ENCODE assay signal across 21 cellular contexts in genomic region chr7:111495173-111495572, GRCh38.
DNase-seq lines count a peak whose midpoint lies in the region; ATAC-seq, FAIRE-seq and TF ChIP-seq lines count a peak whose summit lies in the region.
"Had no signal": no experiment of that assay in that cellular context is flagged by ENCODE, and none has a peak within 500 bp of the region (broad histone marks: within the 10 kb centered on the region; RNA-seq: fewer than 3 reads in every experiment).

No MANE protein-coding gene starts in this region.

- TF ChIP-seq CTCF in A549 (IDR thresholded peaks at IDR 0.05) (no peak), K562 (IDR thresholded peaks at IDR 0.05 in 2 of 3, conservative IDR thresholded peaks at IDR 0.05 in 1 of 3; ENCODE audit: insufficient read depth in 2 of 3, low read depth in 1 of 3, low read length in 3 of 3) (no peak), osteoblast (IDR thresholded peaks at IDR 0.05; ENCODE audit: extremely low read depth, low read depth, low read length) (no peak)
- no peak for TF ChIP-seq CTCF in CD4-positive, alpha-beta T cell (IDR thresholded peaks at IDR 0.05)

- no peaks in the 10 kb centered on the region for H3K27me3 ChIP-seq in K562 (ENCODE audit: control insufficient read depth in 2 of 2, insufficient read depth in 2 of 2, low read length in 2 of 2)
- no peaks in the 10 kb centered on the region for H3K27me3 ChIP-seq in osteoblast (ENCODE audit: insufficient read depth, low read length)
- no peaks in the 10 kb centered on the region for H3K27me3 ChIP-seq in CD4-positive, alpha-beta T cell (ENCODE audit: control insufficient read depth, insufficient read depth, low read length)
- H3K27me3 ChIP-seq: BE2C, BLaER1 had no signal

- no peaks in the 10 kb centered on the region for H3K9me1 ChIP-seq in K562 (ENCODE audit: control insufficient read depth, insufficient read depth, low read length)

- H3K9me3 Mint-ChIP-seq in CD4-positive, alpha-beta T cell, result no peaks in the 10 kb centered on the region
- H3K9me3 Mint-ChIP-seq: CD4-positive, CD25-positive, alpha-beta regulatory T cell; CD8-positive, alpha-beta T cell had no signal

- H2AFZ ChIP-seq in K562 (ENCODE audit: low read depth, low read length) (no peak overlapping the region), osteoblast (ENCODE audit: low read length) (no peak overlapping the region)

- peaks cover 13% of the 10 kb centered on the region for H3K36me3 Mint-ChIP-seq in CD4-positive, alpha-beta T cell (ENCODE audit: low read depth)
- H3K36me3 Mint-ChIP-seq: CD14-positive monocyte had no signal

- peaks cover 10% of the 10 kb centered on the region; the same call in 1 of the 3 replicates for H3K9me3 ChIP-seq in A549
- peaks cover 4% of the 10 kb centered on the region; the same call in 1 of the 2 replicates for H3K9me3 ChIP-seq in K562 (replicated peaks; ENCODE audit: control insufficient read depth, insufficient read depth, low read depth, low read length)
- no peaks in the 10 kb centered on the region for H3K9me3 ChIP-seq in osteoblast (ENCODE audit: low read depth, low read length)
- H3K9me3 ChIP-seq in CD4-positive, alpha-beta T cell (ENCODE audit: control insufficient read depth, low read length), result no peaks in the 10 kb centered on the region
- H3K9me3 ChIP-seq: Caco-2 had no signal

- no peaks in the 10 kb centered on the region for H3K36me3 ChIP-seq in K562 (ENCODE audit: control insufficient read depth, insufficient read depth, low read length)
- no peaks in the 10 kb centered on the region for H3K36me3 ChIP-seq in osteoblast (ENCODE audit: insufficient read depth, low read length)
- H3K36me3 ChIP-seq: BE2C, BLaER1 had no signal

- no TSS peak for BruUV-seq in K562 (replicated peaks; lab: Mats Ljungman, UMichigan)

- H3K9ac ChIP-seq in K562 (ENCODE audit: insufficient read depth in 1 of 2, low read depth in 2 of 2, low read length in 2 of 2), result no peak overlapping the region
- H3K9ac ChIP-seq: BLaER1 had no signal

- TF ChIP-seq EP300 in A549 (IDR thresholded peaks at IDR 0.05), result no peak
- no peak for TF ChIP-seq EP300 in K562 (IDR thresholded peaks at IDR 0.05; ENCODE audit: low read length)

- H3K4me1 ChIP-seq in A549 (peaks cover 34% of the 10 kb centered on the region), K562 (replicated peaks in 1 of 2; ENCODE audit: control insufficient read depth in 2 of 2, insufficient read depth in 2 of 2, low read length in 2 of 2) (no peaks in the 10 kb centered on the region), osteoblast (ENCODE audit: insufficient read depth, low read length) (peaks cover 4% of the 10 kb centered on the region)
- H3K4me1 ChIP-seq: BLaER1, Caco-2 had no signal

- H3K4me1 Mint-ChIP-seq in CD4-positive, alpha-beta T cell (ENCODE audit: low read depth), result peaks cover 14% of the 10 kb centered on the region
- H3K4me1 Mint-ChIP-seq: CD14-positive monocyte had no signal

- H3K27me3 Mint-ChIP-seq in CD4-positive, alpha-beta T cell, result no peaks in the 10 kb centered on the region
- H3K27me3 Mint-ChIP-seq: CD4-positive, CD25-positive, alpha-beta regulatory T cell had no signal

- H4K20me1 ChIP-seq in K562 (replicated peaks; ENCODE audit: control insufficient read depth, insufficient read depth, low read length), result no peaks in the 10 kb centered on the region
- no peaks in the 10 kb centered on the region for H4K20me1 ChIP-seq in osteoblast (ENCODE audit: insufficient read depth, low read length)
- H4K20me1 ChIP-seq: BLaER1 had no signal

- in situ Hi-C loops in K562 (cut with MboI), result loop anchor here (5.0 kb wide), 1 partner anchor 408 kb away; no protein-coding TSS in a partner anchor

- H3K4me3 Mint-ChIP-seq in CD4-positive, alpha-beta T cell, result no peak overlapping the region
- H3K4me3 Mint-ChIP-seq: CD14-positive monocyte; CD4-positive, CD25-positive, alpha-beta regulatory T cell; CD8-positive, alpha-beta T cell had no signal

- H3K79me2 ChIP-seq in K562 (ENCODE audit: control insufficient read depth, insufficient read depth, low read length) (no peaks in the 10 kb centered on the region), osteoblast (ENCODE audit: insufficient read depth, low read length) (no peaks in the 10 kb centered on the region)

- peak overlapping the region in 1 of 2 experiments; percentile 72; a peak in 2 of 6 replicates for H3K27ac ChIP-seq in A549
- no peak overlapping the region for H3K27ac ChIP-seq in K562 (ENCODE audit: extremely low read depth, low read depth, low read length)
- no peak overlapping the region for H3K27ac ChIP-seq in osteoblast (ENCODE audit: low read depth, low read length)
- H3K27ac ChIP-seq in CD4-positive, alpha-beta T cell (ENCODE audit: low read depth, low read length), result no peak overlapping the region
- H3K27ac ChIP-seq: 22Rv1, BLaER1 had no signal

- no peak for TF ChIP-seq POLR2A in A549 (IDR thresholded peaks at IDR 0.05; ENCODE audit: low read length)
- no peak for TF ChIP-seq POLR2A in K562 (conservative IDR thresholded peaks at IDR 0.05)

- FAIRE-seq in A549 (lab: Jason Lieb, UNC) (peak; percentile 67), K562 (lab: Jason Lieb, UNC) (no peak)
- FAIRE-seq: D721Med, G401.6, GM12891, GM19239 had no signal

- POLR2A ChIA-PET in A549 (lab: Yijun Ruan, JAX), result no interaction called here
- POLR2A ChIA-PET in K562 (lab: Yijun Ruan, JAX), result interaction anchor here (0.7 kb wide), 1 partner anchor 15 kb away, joined by 3 read pairs; no protein-coding TSS in a partner anchor
- POLR2A ChIA-PET in CD4-positive, alpha-beta T cell (lab: Charles Lee), result no interaction called here

- no peak overlapping the region for H3K27ac Mint-ChIP-seq in CD4-positive, alpha-beta T cell
- H3K27ac Mint-ChIP-seq: CD14-positive monocyte; CD4-positive, CD25-positive, alpha-beta regulatory T cell; CD8-positive, alpha-beta T cell had no signal

- TF ChIP-seq RAD21 in A549 (conservative IDR thresholded peaks at IDR 0.05 in 1 of 2, IDR thresholded peaks at IDR 0.05 in 1 of 2) (no peak), K562 (CRISPR knock-in tag; conservative IDR thresholded peaks at IDR 0.05 in 1 of 2, IDR thresholded peaks at IDR 0.05 in 1 of 2) (no peak)

- no peak overlapping the region for H3K4me3 ChIP-seq in A549
- H3K4me3 ChIP-seq in K562, result no peak overlapping the region
- no peak overlapping the region for H3K4me3 ChIP-seq in osteoblast (ENCODE audit: insufficient read depth, low read length)
- H3K4me3 ChIP-seq: BLaER1 had no signal

- CTCF ChIA-PET in A549 (lab: Yijun Ruan, JAX) (no interaction called here), K562 (lab: Yijun Ruan, JAX; ENCODE audit: low intra/inter-chr PET ratio) (no interaction called here)
- CTCF ChIA-PET in CD4-positive, alpha-beta T cell (lab: Charles Lee), result interaction anchor here (1.7 kb wide), 1 partner anchor 14 kb away, joined by 4 read pairs; no protein-coding TSS in a partner anchor

- DNase-seq in A549 (ENCODE audit: low read depth in 1 of 2, low spot score in 1 of 2), result no peak
- no peak for DNase-seq in K562 (ENCODE audit: extremely low read depth in 1 of 4, low spot score in 3 of 4)
- DNase-seq in osteoblast (ENCODE audit: insufficient read length, low spot score, missing footprints), result peak; percentile 13
- DNase-seq in CD4-positive, alpha-beta T cell, result no peak
- DNase-seq: ACHN; BE2C; C1 segment of cervical spinal cord; Caco-2; Calu3; CD4-positive, CD25-positive, alpha-beta regulatory T cell; CD8-positive, alpha-beta T cell; DMS79 treated with DMSO at 0.1 percent for 48 hours; GF-D8 had no signal

- intact Hi-C loops in K562 (cut with micrococcal nuclease), result no loop called here
- intact Hi-C loops in CD4-positive, alpha-beta T cell (cut with DNase I, micrococcal nuclease), result no loop called here

- H3K4me2 ChIP-seq in A549 (no peak overlapping the region), K562 (ENCODE audit: insufficient read depth, low read length) (no peak overlapping the region), osteoblast (ENCODE audit: insufficient read depth, low read length) (no peak overlapping the region)
- H3K4me2 ChIP-seq: BLaER1 had no signal

- no peak for ATAC-seq in A549
- ATAC-seq in K562, result no peak
- ATAC-seq in HG03520 (IDR thresholded peaks at IDR 0.05; ENCODE audit: unreplicated experiment), result no peak
- no peak for ATAC-seq in CD4-positive, alpha-beta T cell (ENCODE audit: poor library complexity)
- ATAC-seq: CD8-positive, alpha-beta T cell had no signal

TF ChIP-seq in A549, 52 proteins besides CTCF, POLR2A, EP300 and RAD21:
- TF ChIP-seq HES2 (IDR thresholded peaks at IDR 0.05) (no peak), MAFK (IDR thresholded peaks at IDR 0.05; ENCODE audit: partially characterized antibody) (peak; percentile 17)
TF ChIP-seq in A549: peak in this region for 1.

TF ChIP-seq in K562, 482 proteins besides CTCF, POLR2A, EP300 and RAD21:
- no peak for TF ChIP-seq ZNF785 (CRISPR knock-in tag; IDR thresholded peaks at IDR 0.05)
- TF ChIP-seq C11orf30 (IDR thresholded peaks at IDR 0.05; ENCODE audit: low read depth), result peak; percentile 51; the same call in 1 of the 2 replicates
- TF ChIP-seq ZNF316 (IDR thresholded peaks at IDR 0.05), result peak; percentile 74
- no peak for TF ChIP-seq TARDBP (IDR thresholded peaks at IDR 0.05)
- TF ChIP-seq HNRNPK (IDR thresholded peaks at IDR 0.05; ENCODE audit: low read depth, low read length, poor library complexity, severe bottlenecking), result peak; percentile 57

Comparison
In these comparisons a context has a peak if more than half of its experiments do, and no peak if none do; other contexts are left out.
1. Of the 35 proteins assayed by ChIP-seq in both K562 and A549: peak only in K562: none; only in A549: MAFK; in both: none; in neither: 34.